In genomic region chr2:221529943-221530652, GRCh38 we compare ENCODE assay signal across 8 cellular contexts. TPM values are rescaled to one million over a fixed set of nuclear protein-coding genes. Genes with fewer than 3 reads are reported as not detected.
DNase-seq lines count a peak whose midpoint lies in the region; ATAC-seq, FAIRE-seq and TF ChIP-seq lines count a peak whose summit lies in the region.

No MANE protein-coding gene starts in this region.

- no peak for FAIRE-seq in GM19239 (lab: Jason Lieb, UNC)

- peak overlapping the region; percentile 72; the same call in 1 of the 3 replicates for H2BK15ac ChIP-seq in IMR-90 (ENCODE audit: low read depth, low read length)

- H2BK5ac ChIP-seq in IMR-90 (ENCODE audit: low read depth, low read length, poor library complexity, severe bottlenecking), result peak overlapping the region; percentile 76

- H2AK9ac ChIP-seq in IMR-90 (replicated peaks; ENCODE audit: low read depth, low read length, poor library complexity), result peak overlapping the region; percentile 29

- peak overlapping the region; percentile 61 for H3K23ac ChIP-seq in IMR-90 (ENCODE audit: low read depth, low read length)

- H3K4me3 ChIP-seq in IMR-90 (ENCODE audit: insufficient read depth, low read depth, low read length) (peak overlapping the region; percentile 11; the same call in 1 of the 2 replicates), OCI-LY7 (ENCODE audit: low read depth, low read length, poor library complexity, severe bottlenecking) (no peak overlapping the region)

- peak overlapping the region; percentile 0 for H3K27ac Mint-ChIP-seq in activated naive CD8-positive, alpha-beta T cell treated with anti-CD3 and anti-CD28 coated beads for 36 hours

- H3K9me2 ChIP-seq in OCI-LY7 (ENCODE audit: insufficient read depth, low read length), result no peaks in the 10 kb centered on the region

- TF ChIP-seq POLR2A in IMR-90 (IDR thresholded peaks at IDR 0.05; ENCODE audit: low read depth, low read length), result no peak

- ATAC-seq in IMR-90 (ENCODE audit: low read depth), result peak; percentile 80
- no peak for ATAC-seq in HG03135 (IDR thresholded peaks at IDR 0.05; ENCODE audit: unreplicated experiment)

- DNase-seq in AG09319 (ENCODE audit: extremely low read depth, low read depth) (peak; percentile 34), IMR-90 (peak; percentile 93), kidney tubule cell (ENCODE audit: low spot score) (peak; percentile 75), OCI-LY7 (ENCODE audit: low spot score) (no peak), GM19239 (ENCODE audit: insufficient read length, low spot score) (no peak), KG1 (lab: John Stamatoyannopoulos, UW) (no peak)
- no peak for DNase-seq in activated naive CD8-positive, alpha-beta T cell treated with anti-CD3 and anti-CD28 coated beads for 36 hours

- peak overlapping the region; percentile 87 for H2BK20ac ChIP-seq in IMR-90 (ENCODE audit: low read depth, low read length)

- peak overlapping the region; percentile 76 for H4K91ac ChIP-seq in IMR-90 (ENCODE audit: insufficient read depth, low read depth, low read length)

- no peaks in the 10 kb centered on the region for H4K20me1 ChIP-seq in IMR-90 (ENCODE audit: insufficient read depth, low read length)
- H4K20me1 ChIP-seq in OCI-LY7 (ENCODE audit: insufficient read depth, low read length), result no peaks in the 10 kb centered on the region

- no peaks in the 10 kb centered on the region for H3K4me1 Mint-ChIP-seq in activated naive CD8-positive, alpha-beta T cell treated with anti-CD3 and anti-CD28 coated beads for 36 hours

- BruUV-seq in IMR-90 (replicated peaks; lab: Mats Ljungman, UMichigan) (no TSS peak), OCI-LY7 (replicated peaks; lab: Mats Ljungman, UMichigan) (no TSS peak)

- H2BK120ac ChIP-seq in IMR-90 (ENCODE audit: low read depth, low read length), result peak overlapping the region; percentile 90

- peak overlapping the region; percentile 97 for H3K18ac ChIP-seq in IMR-90 (ENCODE audit: low read depth, low read length)

- TF ChIP-seq CTCF in AG09319 (IDR thresholded peaks at IDR 0.05; ENCODE audit: low read depth, low read length) (no peak), IMR-90 (conservative IDR thresholded peaks at IDR 0.05; ENCODE audit: low read depth, low read length) (no peak), OCI-LY7 (conservative IDR thresholded peaks at IDR 0.05; ENCODE audit: low read length) (no peak)

- in situ Hi-C loops in IMR-90 (cut with MboI; ENCODE audit: low sequenced_read_pairs), result no loop called here

- peak overlapping the region; percentile 69 for H2AFZ ChIP-seq in IMR-90 (replicated peaks; ENCODE audit: low read length, poor library complexity)
- no peak overlapping the region for H2AFZ ChIP-seq in OCI-LY7 (ENCODE audit: low read length)

- peak overlapping the region; percentile 34 to 86 for H4K8ac ChIP-seq in IMR-90 (ENCODE audit: low read depth in 2 of 2, low read length in 2 of 2)

- WGBS in IMR-90 (ENCODE audit: extremely low coverage in 2 of 2, insufficient read length in 1 of 2), 2 experiments, result no CpG with 5 or more reads among the region's 10 CpGs

- CTCF ChIA-PET in IMR-90 (lab: Yijun Ruan, JAX), result interaction anchor here (0.6 to 0.7 kb wide), 2 partner anchors 27 to 523 kb away, joined by 3 read pairs; no protein-coding TSS in a partner anchor
- CTCF ChIA-PET in OCI-LY7 (lab: Charles Lee; ENCODE audit: unreplicated experiment), result no interaction called here

- peak overlapping the region; percentile 71; the same call in 1 of the 2 replicates for H2AK5ac ChIP-seq in IMR-90 (ENCODE audit: low read depth, low read length)

- peak overlapping the region; percentile 92 for H3K4me2 ChIP-seq in IMR-90 (ENCODE audit: low read depth, low read length)
- no peak overlapping the region for H3K4me2 ChIP-seq in OCI-LY7 (ENCODE audit: low read length)

- H3K27me3 Mint-ChIP-seq in activated naive CD8-positive, alpha-beta T cell treated with anti-CD3 and anti-CD28 coated beads for 36 hours, result no peaks in the 10 kb centered on the region

- H3K79me2 ChIP-seq in OCI-LY7 (ENCODE audit: insufficient read depth, low read depth, low read length), result no peaks in the 10 kb centered on the region

- H3K4ac ChIP-seq in IMR-90 (ENCODE audit: low read depth, low read length), result peak overlapping the region; percentile 85

- H3K56ac ChIP-seq in IMR-90 (ENCODE audit: extremely low read depth, insufficient read depth, low read length), result no peak overlapping the region; the same call in 1 of the 2 replicates

- H3K4me3 Mint-ChIP-seq in activated naive CD8-positive, alpha-beta T cell treated with anti-CD3 and anti-CD28 coated beads for 36 hours, result no peak overlapping the region

- POLR2A ChIA-PET in IMR-90 (lab: Charles Lee; ENCODE audit: unreplicated experiment), result interaction anchor here (0.6 kb wide), 2 partner anchors 17 to 1016 kb away, joined by 4 to 5 read pairs; no protein-coding TSS in a partner anchor
- POLR2A ChIA-PET in OCI-LY7 (lab: Charles Lee), result interaction anchor here (0.5 to 0.7 kb wide), 3 partner anchors 8 to 285 kb away, joined by 3 to 5 read pairs (median 4); no protein-coding TSS in a partner anchor

- H3K27me3 ChIP-seq in IMR-90 (ENCODE audit: control insufficient read depth, insufficient read depth, low read length), result no peaks in the 10 kb centered on the region

- peak overlapping the region; percentile 27; the same call in 1 of the 2 replicates for H3K9ac ChIP-seq in IMR-90 (ENCODE audit: low read depth, low read length)

- no peaks in the 10 kb centered on the region for H3K9me3 Mint-ChIP-seq in activated naive CD8-positive, alpha-beta T cell treated with anti-CD3 and anti-CD28 coated beads for 36 hours

- peak overlapping the region; percentile 97 for H4K5ac ChIP-seq in IMR-90 (ENCODE audit: low read depth, low read length)

- no peaks in the 10 kb centered on the region for H3K36me3 Mint-ChIP-seq in activated naive CD8-positive, alpha-beta T cell treated with anti-CD3 and anti-CD28 coated beads for 36 hours

- H3K27ac ChIP-seq in IMR-90 (ENCODE audit: insufficient read depth, low read length) (peak overlapping the region; percentile 70), OCI-LY7 (ENCODE audit: low read depth, low read length, poor library complexity, severe bottlenecking) (no peak overlapping the region)

- H3K79me1 ChIP-seq in IMR-90 (ENCODE audit: low read depth in 1 of 2, low read length in 2 of 2), result peaks cover 21 to 31% of the 10 kb centered on the region in 2 experiments

- peaks cover 9% of the 10 kb centered on the region for H3K9me1 ChIP-seq in IMR-90 (ENCODE audit: insufficient read depth, low read length)

- TF ChIP-seq RAD21 in IMR-90 (IDR thresholded peaks at IDR 0.05; ENCODE audit: low read length), result no peak

- dilution Hi-C loops in IMR-90 (cut with HindIII; ENCODE audit: low sequenced_read_pairs, unreplicated experiment), result no loop called here

- H3K4me1 ChIP-seq in IMR-90 (ENCODE audit: control insufficient read depth, insufficient read depth, low read length) (peaks cover 23% of the 10 kb centered on the region), OCI-LY7 (ENCODE audit: insufficient read depth, low read length, poor library complexity, severe bottlenecking) (no peaks in the 10 kb centered on the region)

- peak overlapping the region; percentile 92 for H3K14ac ChIP-seq in IMR-90 (replicated peaks; ENCODE audit: low read depth, low read length)

- intact Hi-C loops in IMR-90 (cut with micrococcal nuclease), result no loop called here
- intact Hi-C loops in OCI-LY7 (cut with micrococcal nuclease; ENCODE audit: unreplicated experiment), result no loop called here

- 0 out of 2 replicates have a peak, but pooled peaks cover under 1% of the 10 kb centered on the region for H3K36me3 ChIP-seq in IMR-90 (ENCODE audit: control insufficient read depth, insufficient read depth, low read length)
- H3K36me3 ChIP-seq in OCI-LY7 (ENCODE audit: insufficient read depth, low read length), result no peaks in the 10 kb centered on the region

- H3K9me3 ChIP-seq in IMR-90 (ENCODE audit: control insufficient read depth, insufficient read depth, low read length) (no peaks in the 10 kb centered on the region), OCI-LY7 (ENCODE audit: low read length) (no peaks in the 10 kb centered on the region)

TF ChIP-seq in IMR-90, 13 proteins besides CTCF, POLR2A, EP300 and RAD21:
- TF ChIP-seq ELK1 (IDR thresholded peaks at IDR 0.05; ENCODE audit: borderline replicate concordance, low read depth, low read length) (no peak), FOS (IDR thresholded peaks at IDR 0.05; ENCODE audit: low read depth, low read length) (peak; percentile 57)

RNA-seq across cellular contexts. Expression of gene EPHA4, which starts 42.0 kb away (rescaled TPM):
- 111 and 132 TPM in 2 replicates for total RNA-seq in IMR-90 (2012; rRNA removed)
- polyA plus RNA-seq in IMR-90 (2012; rRNA removed), result 30.7 and 36.9 TPM in 2 replicates
- 17.3 and 20.6 TPM in 2 replicates for polyA plus RNA-seq in IMR-90 (2012; cell fraction: cytosol; rRNA removed)
- 25.9 and 75.6 TPM in 2 replicates for polyA plus RNA-seq in IMR-90 (2012; cell fraction: nucleus; rRNA removed; ENCODE audit: low replicate concordance)
- total RNA-seq in activated naive CD8-positive, alpha-beta T cell treated with anti-CD3 and anti-CD28 coated beads for 36 hours, result under 1 TPM; 0.20 to 0.47 TPM
- total RNA-seq in OCI-LY7 (2014; rRNA removed; shearing (Covaris generic)), result not detected in 2 replicates
- 0.23 TPM in 1 of 2 replicates, not detected in the other for total RNA-seq in OCI-LY7 (2022)

Comparison
In these comparisons a context has a peak if more than half of its experiments do, and no peak if none do; other contexts are left out.
1. DNase-seq: peak in AG09319 (single experiment), IMR-90 (single experiment) and kidney tubule cell (single experiment); none in activated naive CD8-positive, alpha-beta T cell treated with anti-CD3 and anti-CD28 coated beads for 36 hours (single experiment), OCI-LY7 (single experiment), GM19239 (single experiment) and KG1 (single experiment).
2. RNA of gene EPHA4, which starts 42.0 kb away (total RNA-seq): 111 to 132 TPM in IMR-90; 0.20 to 0.47 TPM in activated naive CD8-positive, alpha-beta T cell treated with anti-CD3 and anti-CD28 coated beads for 36 hours and 0.23 TPM in OCI-LY7; every median in the first group is over 10 times any median in the second.